8 cellular contexts compared by ENCODE assay signal in the genomic region with DNA sequence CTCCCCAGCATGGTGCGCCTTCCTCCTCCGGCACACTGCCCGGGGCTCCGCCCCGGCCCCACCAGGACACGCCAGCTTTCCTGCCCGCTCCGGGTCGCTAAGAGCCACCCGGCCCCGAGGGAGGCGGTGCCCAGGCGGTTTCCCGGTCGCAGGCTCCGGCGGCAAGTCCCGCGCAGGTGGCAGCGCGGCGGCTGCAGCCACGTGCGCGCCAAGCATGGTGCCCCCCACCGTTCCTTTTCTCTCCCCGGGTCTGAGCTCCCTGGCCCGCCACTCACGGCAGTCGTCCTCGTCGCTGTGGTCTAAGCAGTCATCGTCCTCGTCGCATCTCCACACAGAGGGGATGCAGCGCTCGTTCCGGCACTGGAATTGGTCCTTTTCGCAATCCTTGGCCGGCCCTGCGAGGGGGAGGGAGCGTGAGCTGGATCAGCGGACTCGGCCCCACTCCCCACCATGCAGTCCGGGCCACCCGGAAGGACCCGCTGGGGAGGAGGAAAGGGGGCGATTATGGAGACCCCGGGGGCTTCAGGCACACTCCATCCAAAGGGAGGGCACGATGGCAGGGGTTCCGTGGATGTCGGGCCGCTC. TPM values are rescaled to one million over a fixed set of nuclear protein-coding genes. Genes with fewer than 3 reads are reported as not detected.
DNase-seq lines count a peak whose midpoint lies in the region; ATAC-seq, FAIRE-seq and TF ChIP-seq lines count a peak whose summit lies in the region.

No MANE protein-coding gene starts in this region.

- H3K9ac ChIP-seq in OCI-LY3 (ENCODE audit: low read length): peak overlapping the region; percentile 96
- peak overlapping the region; percentile 90 for H3K9ac ChIP-seq in keratinocyte (ENCODE audit: control insufficient read depth, extremely low read depth, insufficient read depth, low read length)

- no peaks in the 10 kb centered on the region for H3K9me3 ChIP-seq in CD4-positive, alpha-beta memory T cell (ENCODE audit: control insufficient read depth in 1 of 2, low read length in 2 of 2)
- H3K9me3 ChIP-seq in OCI-LY3 (ENCODE audit: insufficient read depth, low read length) (no peaks in the 10 kb centered on the region), keratinocyte (ENCODE audit: control insufficient read depth, low read depth, low read length) (no peaks in the 10 kb centered on the region)

- H4K20me1 ChIP-seq in OCI-LY3 (ENCODE audit: insufficient read depth, low read length) (peaks cover 12% of the 10 kb centered on the region), keratinocyte (ENCODE audit: control insufficient read depth, extremely low read depth, insufficient read depth, low read length) (no peaks in the 10 kb centered on the region)

- peak; percentile 2 for ATAC-seq in GM18873 (IDR thresholded peaks at IDR 0.05; ENCODE audit: low FRiP score, unreplicated experiment)
- peak; percentile 37 for ATAC-seq in HG03045 (IDR thresholded peaks at IDR 0.05; ENCODE audit: unreplicated experiment)
- ATAC-seq in stimulated activated naive CD8-positive, alpha-beta T cell treated with anti-CD3 and anti-CD28 coated beads, Interleukin-15, amount 100 ng/mL, for 72 hours: peak; percentile 45

- POLR2A ChIA-PET in CD4-positive, alpha-beta memory T cell (lab: Charles Lee; ENCODE audit: partially characterized antibody): interaction anchor here (0.9 to 3.1 kb wide), 9 partner anchors 8 to 619 kb away, joined by 3 to 31 read pairs (median 6); partner anchors contain the start of genes CPT2, IFT25 and LRRC42

- no peaks in the 10 kb centered on the region for H3K9me1 ChIP-seq in keratinocyte (ENCODE audit: control insufficient read depth, extremely low read depth, insufficient read depth, low read length)

- H3K4me2 ChIP-seq in OCI-LY3 (ENCODE audit: low read length) (peak overlapping the region; percentile 81), keratinocyte (ENCODE audit: control insufficient read depth, extremely low read depth, insufficient read depth, low read depth, low read length) (peak overlapping the region; percentile 95)

- no peaks in the 10 kb centered on the region for H3K27me3 ChIP-seq in CD4-positive, alpha-beta memory T cell (ENCODE audit: insufficient read depth, low read length)
- H3K27me3 ChIP-seq in OCI-LY3 (ENCODE audit: low read depth, low read length) (no peaks in the 10 kb centered on the region), keratinocyte (ENCODE audit: control insufficient read depth, extremely low read depth, insufficient read depth, low read length) (no peaks in the 10 kb centered on the region)

- H3K9me3 Mint-ChIP-seq in CD4-positive, alpha-beta memory T cell: no peaks in the 10 kb centered on the region
- H3K9me3 Mint-ChIP-seq in stimulated activated naive CD8-positive, alpha-beta T cell treated with anti-CD3 and anti-CD28 coated beads, Interleukin-15, amount 100 ng/mL, for 72 hours: no peaks in the 10 kb centered on the region

- FAIRE-seq in keratinocyte (lab: Jason Lieb, UNC): no peak

- CTCF ChIA-PET in CD4-positive, alpha-beta memory T cell (lab: Charles Lee; ENCODE audit: partially characterized antibody): interaction anchor here (0.5 to 3.1 kb wide), 5 partner anchors 10 to 131 kb away, joined by 3 to 16 read pairs (median 4); no protein-coding TSS in a partner anchor

- H3K36me3 ChIP-seq in CD4-positive, alpha-beta memory T cell (ENCODE audit: insufficient read depth, low read length): no peaks in the 10 kb centered on the region
- H3K36me3 ChIP-seq in OCI-LY3 (replicated peaks; ENCODE audit: low read depth, low read length) (peaks cover 22% of the 10 kb centered on the region), keratinocyte (ENCODE audit: control insufficient read depth in 2 of 2, extremely low read depth in 1 of 2, insufficient read depth in 2 of 2, low read length in 2 of 2) (peaks cover 0 to 21% of the 10 kb centered on the region in 2 experiments)

- intact Hi-C loops in CD4-positive, alpha-beta memory T cell (cut with micrococcal nuclease): loop anchor here (1.0 to 5.0 kb wide), 5 partner anchors 34 to 130 kb away; partner anchors contain the start of genes CPT2 and MAGOH

- in situ Hi-C loops in astrocyte of the cerebellum (cut with HindIII; ENCODE audit: low sequenced_read_pairs): no loop called here

- DNase-seq in CD4-positive, alpha-beta memory T cell: peak in 2 of 5 donors; percentile 17 to 43
- DNase-seq in astrocyte of the cerebellum (ENCODE audit: low read depth): no peak
- DNase-seq in keratinocyte (ENCODE audit: low read depth, low spot score): no peak
- DNase-seq in stimulated activated naive CD8-positive, alpha-beta T cell treated with anti-CD3 and anti-CD28 coated beads, Interleukin-15, amount 100 ng/mL, for 72 hours: no peak
- DNase-seq in 8988T: no peak

- H3K4me1 Mint-ChIP-seq in CD4-positive, alpha-beta memory T cell: peaks cover 11 to 30% (median 19%) of the 10 kb centered on the region in 4 donors
- H3K4me1 Mint-ChIP-seq in stimulated activated naive CD8-positive, alpha-beta T cell treated with anti-CD3 and anti-CD28 coated beads, Interleukin-15, amount 100 ng/mL, for 72 hours: peaks cover 63% of the 10 kb centered on the region

- peak overlapping the region; percentile 78 to 82 for H3K4me3 ChIP-seq in CD4-positive, alpha-beta memory T cell (ENCODE audit: low read length in 2 of 2)
- peak overlapping the region; percentile 97 for H3K4me3 ChIP-seq in OCI-LY3 (ENCODE audit: low read length)
- H3K4me3 ChIP-seq in astrocyte of the cerebellum (ENCODE audit: low read depth, low read length): peak overlapping the region; percentile 66
- H3K4me3 ChIP-seq in keratinocyte (ENCODE audit: control insufficient read depth in 2 of 3, extremely low read depth in 1 of 3, insufficient read depth in 2 of 3, low read depth in 1 of 3, low read length in 3 of 3): peak overlapping the region; percentile 67 to 88 (median 85)

- no peaks in the 10 kb centered on the region for H3K27me3 Mint-ChIP-seq in CD4-positive, alpha-beta memory T cell
- H3K27me3 Mint-ChIP-seq in stimulated activated naive CD8-positive, alpha-beta T cell treated with anti-CD3 and anti-CD28 coated beads, Interleukin-15, amount 100 ng/mL, for 72 hours: no peaks in the 10 kb centered on the region

- dilution Hi-C loops in keratinocyte (cut with MboI; ENCODE audit: extremely low pct_ligation_motif_present, low sequenced_read_pairs): no loop called here

- H3K79me2 ChIP-seq in OCI-LY3 (ENCODE audit: low read length): peaks cover 73% of the 10 kb centered on the region
- peaks cover 41% of the 10 kb centered on the region for H3K79me2 ChIP-seq in keratinocyte (ENCODE audit: control insufficient read depth, insufficient read depth, low read length)

- peak overlapping the region; percentile 73 to 93 (median 85) for H3K27ac Mint-ChIP-seq in CD4-positive, alpha-beta memory T cell
- peak overlapping the region; percentile 90 to 94 for H3K27ac Mint-ChIP-seq in stimulated activated naive CD8-positive, alpha-beta T cell treated with anti-CD3 and anti-CD28 coated beads, Interleukin-15, amount 100 ng/mL, for 72 hours

- TF ChIP-seq CTCF in OCI-LY3 (IDR thresholded peaks at IDR 0.05; ENCODE audit: low read depth, low read length): no peak
- no peak for TF ChIP-seq CTCF in astrocyte of the cerebellum (IDR thresholded peaks at IDR 0.05; ENCODE audit: low read depth, low read length, missing control alignments)
- no peak for TF ChIP-seq CTCF in keratinocyte (optimal IDR thresholded peaks at IDR 0.05 in 1 of 3, IDR thresholded peaks at IDR 0.05 in 1 of 3, conservative IDR thresholded peaks at IDR 0.05 in 1 of 3; ENCODE audit: extremely low read depth in 1 of 3, insufficient read depth in 2 of 3, low read length in 3 of 3)

- H2AFZ ChIP-seq in OCI-LY3 (ENCODE audit: low read depth, low read length) (no peak overlapping the region), keratinocyte (ENCODE audit: control insufficient read depth, low read length) (peak overlapping the region; percentile 80)

- peak overlapping the region; percentile 60 for H3K27ac ChIP-seq in CD4-positive, alpha-beta memory T cell (ENCODE audit: low read depth, low read length)
- H3K27ac ChIP-seq in OCI-LY3 (ENCODE audit: low read length) (peak overlapping the region; percentile 84), keratinocyte (ENCODE audit: control insufficient read depth, insufficient read depth, low read length) (peak overlapping the region; percentile 87)

- peak overlapping the region; percentile 88 to 98 (median 93) for H3K4me3 Mint-ChIP-seq in CD4-positive, alpha-beta memory T cell
- peak overlapping the region; percentile 92 to 96 for H3K4me3 Mint-ChIP-seq in stimulated activated naive CD8-positive, alpha-beta T cell treated with anti-CD3 and anti-CD28 coated beads, Interleukin-15, amount 100 ng/mL, for 72 hours

- H3K4me1 ChIP-seq in CD4-positive, alpha-beta memory T cell (ENCODE audit: insufficient read depth, low read length): peaks cover 12% of the 10 kb centered on the region
- peaks cover 15% of the 10 kb centered on the region for H3K4me1 ChIP-seq in OCI-LY3 (ENCODE audit: low read length)
- H3K4me1 ChIP-seq in keratinocyte (ENCODE audit: control insufficient read depth, extremely low read depth, insufficient read depth, low read length): peaks cover 14% of the 10 kb centered on the region

- peaks cover 0 to 9% of the 10 kb centered on the region in 2 donors for H3K36me3 Mint-ChIP-seq in CD4-positive, alpha-beta memory T cell

RNA-seq across cellular contexts. Expression of gene LRP8, which starts 1.2 kb away (rescaled TPM):
- total RNA-seq in CD4-positive, alpha-beta memory T cell: 10 to 100 TPM; 16.3 to 17.6 TPM
- 1 to 10 TPM in 1 of 2 donors, under 1 TPM in 1; 0.91 to 3.7 TPM for polyA plus RNA-seq in CD4-positive, alpha-beta memory T cell
- 15.2 to 33.7 TPM (median 31.0 TPM) in 3 replicates for polyA plus RNA-seq in keratinocyte
- polyA plus RNA-seq in keratinocyte (2011; ENCODE audit: low read depth): 5.8 TPM
- 9.2 and 9.7 TPM in 2 replicates for polyA plus RNA-seq in keratinocyte (2011; cell fraction: cytosol; rRNA removed)
- polyA plus RNA-seq in keratinocyte (2011; cell fraction: nucleus; rRNA removed): 63.6 and 77.0 TPM in 2 replicates
- 2.5 and 19.9 TPM in 2 replicates for polyA plus RNA-seq in keratinocyte (2012; ENCODE audit: low replicate concordance)
- polyA minus RNA-seq in keratinocyte: 35.3 to 85.4 TPM (median 82.2 TPM) in 3 replicates
- 13.6 TPM for polyA minus RNA-seq in keratinocyte (2011; cell fraction: cytosol; rRNA and poly(A)+ RNA removed)
- 24.8 and 46.0 TPM in 2 replicates for polyA minus RNA-seq in keratinocyte (2011; cell fraction: nucleus; rRNA and poly(A)+ RNA removed)
